ENCODE assay signal across 1 cellular context in the genomic region with DNA sequence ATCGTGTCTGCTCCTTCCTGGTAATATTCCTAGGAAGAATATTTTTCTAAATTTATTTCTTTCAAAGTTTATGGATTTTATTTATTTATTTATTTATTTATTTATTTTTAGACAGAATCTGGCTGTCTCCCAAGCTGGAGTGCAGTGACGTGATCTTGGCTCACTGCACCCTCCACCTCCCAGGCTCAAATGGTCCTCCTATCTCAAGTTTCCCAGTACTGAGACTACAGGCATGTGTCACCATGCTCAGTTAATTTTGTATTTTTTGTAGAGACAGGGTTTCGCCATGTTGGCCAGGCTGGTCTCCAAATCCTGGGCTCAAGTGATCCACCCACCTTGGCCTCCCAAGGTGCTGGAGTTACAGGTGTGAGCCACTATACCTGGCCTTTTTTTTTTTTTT.
TF ChIP-seq lines count a peak whose summit lies in the region.

No MANE protein-coding gene starts in this region.

TF ChIP-seq in K562, 482 proteins besides CTCF, POLR2A, EP300 and RAD21 (continued from another document):
- TF ChIP-seq, protein P1, sequence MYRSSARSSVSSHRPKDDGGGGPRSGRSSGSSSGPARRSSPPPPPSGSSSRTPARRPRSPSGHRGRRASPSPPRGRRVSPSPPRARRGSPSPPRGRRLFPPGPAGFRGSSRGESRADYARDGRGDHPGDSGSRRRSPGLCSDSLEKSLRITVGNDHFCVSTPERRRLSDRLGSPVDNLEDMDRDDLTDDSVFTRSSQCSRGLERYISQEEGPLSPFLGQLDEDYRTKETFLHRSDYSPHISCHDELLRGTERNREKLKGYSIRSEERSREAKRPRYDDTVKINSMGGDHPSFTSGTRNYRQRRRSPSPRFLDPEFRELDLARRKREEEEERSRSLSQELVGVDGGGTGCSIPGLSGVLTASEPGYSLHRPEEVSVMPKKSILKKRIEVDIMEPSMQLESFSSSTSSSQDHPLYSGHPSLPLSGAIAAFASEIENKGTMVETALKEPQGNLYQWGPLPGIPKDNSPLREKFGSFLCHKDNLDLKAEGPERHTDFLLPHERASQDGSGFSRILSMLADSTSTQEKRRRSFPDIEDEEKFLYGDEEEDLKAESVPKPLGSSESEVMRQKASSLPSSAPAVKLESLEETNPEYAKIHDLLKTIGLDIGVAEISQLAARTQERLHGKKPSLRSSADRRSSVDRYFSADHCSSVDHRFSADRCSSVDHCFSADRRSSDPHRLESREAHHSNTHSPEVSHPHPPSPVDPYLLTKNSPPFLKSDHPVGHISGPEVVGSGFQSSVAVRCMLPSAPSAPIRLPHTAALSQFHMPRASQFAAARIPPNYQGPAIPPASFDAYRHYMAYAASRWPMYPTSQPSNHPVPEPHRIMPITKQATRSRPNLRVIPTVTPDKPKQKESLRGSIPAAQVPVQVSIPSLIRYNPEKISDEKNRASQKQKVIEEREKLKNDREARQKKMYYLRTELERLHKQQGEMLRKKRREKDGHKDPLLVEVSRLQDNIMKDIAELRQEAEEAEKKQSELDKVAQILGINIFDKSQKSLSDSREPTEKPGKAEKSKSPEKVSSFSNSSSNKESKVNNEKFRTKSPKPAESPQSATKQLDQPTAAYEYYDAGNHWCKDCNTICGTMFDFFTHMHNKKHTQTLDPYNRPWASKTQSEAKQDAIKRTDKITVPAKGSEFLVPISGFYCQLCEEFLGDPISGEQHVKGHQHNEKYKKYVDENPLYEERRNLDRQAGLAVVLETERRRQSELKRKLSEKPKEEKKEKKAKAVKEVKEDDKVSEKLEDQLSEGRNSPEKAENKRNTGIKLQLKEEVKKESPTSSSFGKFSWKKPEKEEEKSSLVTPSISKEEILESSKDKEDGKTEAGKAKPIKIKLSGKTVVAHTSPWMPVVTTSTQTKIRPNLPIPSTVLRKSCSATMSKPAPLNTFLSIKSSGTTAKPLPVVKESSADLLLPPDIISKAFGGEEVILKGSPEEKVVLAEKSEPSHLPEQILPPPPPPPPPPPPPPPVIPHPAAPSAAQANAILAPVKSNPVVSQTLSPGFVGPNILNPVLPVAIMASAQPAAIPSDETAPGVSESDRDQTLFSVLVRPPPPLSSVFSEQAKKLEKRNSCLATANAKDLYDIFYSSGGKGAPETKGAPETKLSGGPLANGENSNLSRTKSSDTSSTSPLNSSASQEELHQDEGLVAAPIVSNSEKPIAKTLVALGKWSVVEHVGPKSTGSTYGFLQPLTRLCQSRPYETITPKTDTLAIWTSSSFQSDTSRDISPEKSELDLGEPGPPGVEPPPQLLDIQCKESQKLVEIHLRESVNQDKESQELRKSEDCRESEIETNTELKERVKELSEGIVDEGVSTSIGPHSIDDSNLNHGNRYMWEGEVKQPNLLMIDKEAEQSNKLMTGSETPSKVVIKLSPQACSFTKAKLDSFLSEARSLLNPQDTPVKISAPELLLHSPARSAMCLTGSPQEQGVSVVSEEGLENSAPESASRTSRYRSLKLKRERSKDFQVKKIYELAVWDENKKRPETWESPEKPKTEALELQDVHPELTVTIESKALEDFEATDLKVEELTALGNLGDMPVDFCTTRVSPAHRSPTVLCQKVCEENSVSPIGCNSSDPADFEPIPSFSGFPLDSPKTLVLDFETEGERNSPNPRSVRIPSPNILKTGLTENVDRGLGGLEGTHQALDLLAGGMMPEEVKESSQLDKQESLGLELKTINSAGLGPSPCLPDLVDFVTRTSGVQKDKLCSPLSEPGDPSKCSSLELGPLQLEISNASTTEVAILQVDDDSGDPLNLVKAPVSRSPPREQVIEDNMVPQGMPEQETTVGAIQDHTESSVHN (IDR thresholded peaks at IDR 0.05; ENCODE audit: borderline replicate concordance in 1 of 2, low read depth in 1 of 2) = no peak
- TF ChIP-seq RNF2 (IDR thresholded peaks at IDR 0.05) = no peak
- TF ChIP-seq RBM25 (IDR thresholded peaks at IDR 0.05; ENCODE audit: low read depth, low read length, severe bottlenecking) = no peak
- TF ChIP-seq SMARCA4 (IDR thresholded peaks at IDR 0.05) = no peak
- no peak for TF ChIP-seq SLC30A9 (CRISPR knock-in tag; IDR thresholded peaks at IDR 0.05)
- no peak for TF ChIP-seq ZFP1 (CRISPR knock-in tag; IDR thresholded peaks at IDR 0.05)
- no peak for TF ChIP-seq GATAD2B (IDR thresholded peaks at IDR 0.05; ENCODE audit: borderline replicate concordance)
- TF ChIP-seq, protein P2, sequence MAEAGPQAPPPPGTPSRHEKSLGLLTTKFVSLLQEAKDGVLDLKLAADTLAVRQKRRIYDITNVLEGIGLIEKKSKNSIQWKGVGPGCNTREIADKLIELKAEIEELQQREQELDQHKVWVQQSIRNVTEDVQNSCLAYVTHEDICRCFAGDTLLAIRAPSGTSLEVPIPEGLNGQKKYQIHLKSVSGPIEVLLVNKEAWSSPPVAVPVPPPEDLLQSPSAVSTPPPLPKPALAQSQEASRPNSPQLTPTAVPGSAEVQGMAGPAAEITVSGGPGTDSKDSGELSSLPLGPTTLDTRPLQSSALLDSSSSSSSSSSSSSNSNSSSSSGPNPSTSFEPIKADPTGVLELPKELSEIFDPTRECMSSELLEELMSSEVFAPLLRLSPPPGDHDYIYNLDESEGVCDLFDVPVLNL (CRISPR knock-in tag; IDR thresholded peaks at IDR 0.05; ENCODE audit: low read depth) = no peak
- TF ChIP-seq TCFL5 (CRISPR knock-in tag; conservative IDR thresholded peaks at IDR 0.05) = no peak
- no peak for TF ChIP-seq RBM22 (IDR thresholded peaks at IDR 0.05; ENCODE audit: low read depth, low read length, poor library complexity, severe bottlenecking)
- no peak for TF ChIP-seq KDM5B (IDR thresholded peaks at IDR 0.05; ENCODE audit: insufficient replicate concordance, low read depth, low read length)
- TF ChIP-seq, protein P3, sequence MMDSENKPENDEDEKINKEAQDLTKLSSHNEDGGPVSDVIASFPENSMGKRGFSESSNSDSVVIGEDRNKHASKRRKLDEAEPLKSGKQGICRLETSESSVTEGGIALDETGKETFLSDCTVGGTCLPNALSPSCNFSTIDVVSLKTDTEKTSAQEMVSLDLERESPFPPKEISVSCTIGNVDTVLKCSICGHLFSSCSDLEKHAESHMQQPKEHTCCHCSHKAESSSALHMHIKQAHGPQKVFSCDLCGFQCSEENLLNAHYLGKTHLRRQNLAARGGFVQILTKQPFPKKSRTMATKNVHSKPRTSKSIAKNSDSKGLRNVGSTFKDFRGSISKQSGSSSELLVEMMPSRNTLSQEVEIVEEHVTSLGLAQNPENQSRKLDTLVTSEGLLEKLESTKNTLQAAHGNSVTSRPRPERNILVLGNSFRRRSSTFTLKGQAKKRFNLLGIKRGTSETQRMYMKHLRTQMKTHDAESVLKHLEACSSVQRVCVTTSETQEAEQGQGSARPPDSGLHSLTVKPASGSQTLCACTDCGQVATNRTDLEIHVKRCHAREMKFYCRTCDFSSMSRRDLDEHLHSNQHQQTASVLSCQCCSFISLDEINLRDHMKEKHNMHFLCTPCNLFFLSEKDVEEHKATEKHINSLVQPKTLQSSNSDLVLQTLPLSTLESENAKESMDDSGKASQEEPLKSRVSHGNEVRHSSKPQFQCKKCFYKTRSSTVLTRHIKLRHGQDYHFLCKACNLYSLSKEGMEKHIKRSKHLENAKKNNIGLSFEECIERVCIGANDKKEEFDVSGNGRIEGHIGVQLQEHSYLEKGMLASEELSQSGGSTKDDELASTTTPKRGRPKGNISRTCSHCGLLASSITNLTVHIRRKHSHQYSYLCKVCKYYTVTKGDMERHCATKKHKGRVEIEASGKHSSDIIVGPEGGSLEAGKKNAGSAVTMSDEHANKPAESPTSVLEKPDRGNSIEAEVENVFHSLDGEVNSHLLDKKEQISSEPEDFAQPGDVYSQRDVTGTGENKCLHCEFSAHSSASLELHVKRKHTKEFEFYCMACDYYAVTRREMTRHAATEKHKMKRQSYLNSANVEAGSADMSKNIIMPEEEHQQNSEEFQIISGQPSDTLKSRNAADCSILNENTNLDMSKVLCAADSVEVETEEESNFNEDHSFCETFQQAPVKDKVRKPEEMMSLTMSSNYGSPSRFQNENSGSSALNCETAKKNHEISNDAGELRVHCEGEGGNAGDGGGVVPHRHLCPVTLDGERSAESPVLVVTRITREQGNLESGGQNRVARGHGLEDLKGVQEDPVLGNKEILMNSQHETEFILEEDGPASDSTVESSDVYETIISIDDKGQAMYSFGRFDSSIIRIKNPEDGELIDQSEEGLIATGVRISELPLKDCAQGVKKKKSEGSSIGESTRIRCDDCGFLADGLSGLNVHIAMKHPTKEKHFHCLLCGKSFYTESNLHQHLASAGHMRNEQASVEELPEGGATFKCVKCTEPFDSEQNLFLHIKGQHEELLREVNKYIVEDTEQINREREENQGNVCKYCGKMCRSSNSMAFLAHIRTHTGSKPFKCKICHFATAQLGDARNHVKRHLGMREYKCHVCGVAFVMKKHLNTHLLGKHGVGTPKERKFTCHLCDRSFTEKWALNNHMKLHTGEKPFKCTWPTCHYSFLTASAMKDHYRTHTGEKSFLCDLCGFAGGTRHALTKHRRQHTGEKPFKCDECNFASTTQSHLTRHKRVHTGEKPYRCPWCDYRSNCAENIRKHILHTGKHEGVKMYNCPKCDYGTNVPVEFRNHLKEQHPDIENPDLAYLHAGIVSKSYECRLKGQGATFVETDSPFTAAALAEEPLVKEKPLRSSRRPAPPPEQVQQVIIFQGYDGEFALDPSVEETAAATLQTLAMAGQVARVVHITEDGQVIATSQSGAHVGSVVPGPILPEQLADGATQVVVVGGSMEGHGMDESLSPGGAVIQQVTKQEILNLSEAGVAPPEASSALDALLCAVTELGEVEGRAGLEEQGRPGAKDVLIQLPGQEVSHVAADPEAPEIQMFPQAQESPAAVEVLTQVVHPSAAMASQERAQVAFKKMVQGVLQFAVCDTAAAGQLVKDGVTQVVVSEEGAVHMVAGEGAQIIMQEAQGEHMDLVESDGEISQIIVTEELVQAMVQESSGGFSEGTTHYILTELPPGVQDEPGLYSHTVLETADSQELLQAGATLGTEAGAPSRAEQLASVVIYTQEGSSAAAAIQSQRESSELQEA (IDR thresholded peaks at IDR 0.05; ENCODE audit: low read depth) = no peak
- no peak for TF ChIP-seq NCOR1 (IDR thresholded peaks at IDR 0.05)
- no peak for TF ChIP-seq CHD2 (IDR thresholded peaks at IDR 0.05; ENCODE audit: low read depth, low read length)
- TF ChIP-seq L3MBTL2 (IDR thresholded peaks at IDR 0.05) = no peak
- TF ChIP-seq ZKSCAN8 (CRISPR knock-in tag; IDR thresholded peaks at IDR 0.05) = no peak
- TF ChIP-seq, protein P4, sequence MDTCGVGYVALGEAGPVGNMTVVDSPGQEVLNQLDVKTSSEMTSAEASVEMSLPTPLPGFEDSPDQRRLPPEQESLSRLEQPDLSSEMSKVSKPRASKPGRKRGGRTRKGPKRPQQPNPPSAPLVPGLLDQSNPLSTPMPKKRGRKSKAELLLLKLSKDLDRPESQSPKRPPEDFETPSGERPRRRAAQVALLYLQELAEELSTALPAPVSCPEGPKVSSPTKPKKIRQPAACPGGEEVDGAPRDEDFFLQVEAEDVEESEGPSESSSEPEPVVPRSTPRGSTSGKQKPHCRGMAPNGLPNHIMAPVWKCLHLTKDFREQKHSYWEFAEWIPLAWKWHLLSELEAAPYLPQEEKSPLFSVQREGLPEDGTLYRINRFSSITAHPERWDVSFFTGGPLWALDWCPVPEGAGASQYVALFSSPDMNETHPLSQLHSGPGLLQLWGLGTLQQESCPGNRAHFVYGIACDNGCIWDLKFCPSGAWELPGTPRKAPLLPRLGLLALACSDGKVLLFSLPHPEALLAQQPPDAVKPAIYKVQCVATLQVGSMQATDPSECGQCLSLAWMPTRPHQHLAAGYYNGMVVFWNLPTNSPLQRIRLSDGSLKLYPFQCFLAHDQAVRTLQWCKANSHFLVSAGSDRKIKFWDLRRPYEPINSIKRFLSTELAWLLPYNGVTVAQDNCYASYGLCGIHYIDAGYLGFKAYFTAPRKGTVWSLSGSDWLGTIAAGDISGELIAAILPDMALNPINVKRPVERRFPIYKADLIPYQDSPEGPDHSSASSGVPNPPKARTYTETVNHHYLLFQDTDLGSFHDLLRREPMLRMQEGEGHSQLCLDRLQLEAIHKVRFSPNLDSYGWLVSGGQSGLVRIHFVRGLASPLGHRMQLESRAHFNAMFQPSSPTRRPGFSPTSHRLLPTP (IDR thresholded peaks at IDR 0.05; ENCODE audit: borderline replicate concordance, extremely low read depth, insufficient read length) = no peak
- TF ChIP-seq RBM34 (IDR thresholded peaks at IDR 0.05; ENCODE audit: borderline replicate concordance, insufficient read depth, low read length) = no peak
- TF ChIP-seq, protein P5, sequence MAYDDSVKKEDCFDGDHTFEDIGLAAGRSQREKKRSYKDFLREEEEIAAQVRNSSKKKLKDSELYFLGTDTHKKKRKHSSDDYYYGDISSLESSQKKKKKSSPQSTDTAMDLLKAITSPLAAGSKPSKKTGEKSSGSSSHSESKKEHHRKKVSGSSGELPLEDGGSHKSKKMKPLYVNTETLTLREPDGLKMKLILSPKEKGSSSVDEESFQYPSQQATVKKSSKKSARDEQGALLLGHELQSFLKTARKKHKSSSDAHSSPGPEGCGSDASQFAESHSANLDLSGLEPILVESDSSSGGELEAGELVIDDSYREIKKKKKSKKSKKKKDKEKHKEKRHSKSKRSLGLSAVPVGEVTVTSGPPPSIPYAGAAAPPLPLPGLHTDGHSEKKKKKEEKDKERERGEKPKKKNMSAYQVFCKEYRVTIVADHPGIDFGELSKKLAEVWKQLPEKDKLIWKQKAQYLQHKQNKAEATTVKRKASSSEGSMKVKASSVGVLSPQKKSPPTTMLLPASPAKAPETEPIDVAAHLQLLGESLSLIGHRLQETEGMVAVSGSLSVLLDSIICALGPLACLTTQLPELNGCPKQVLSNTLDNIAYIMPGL (CRISPR knock-in tag; IDR thresholded peaks at IDR 0.05) = no peak
